ENCODE assay signal across 28 cellular contexts in genomic region chr18:9890957-9891356, GRCh38. TPM values are rescaled to one million over a fixed set of nuclear protein-coding genes. Genes with fewer than 3 reads are reported as not detected.
"Had no signal": no experiment of that assay in that cellular context is flagged by ENCODE, and none has a peak within 500 bp of the region (broad histone marks: within the 10 kb centered on the region; RNA-seq: fewer than 3 reads in every experiment).

No MANE protein-coding gene starts in this region.

- H3K27me3 ChIP-seq: colonic mucosa, esophagus squamous epithelium, gastrocnemius medialis, heart right ventricle, left lung had no signal

- DNase-seq: colonic mucosa; cortex of kidney; effector CD8-positive, alpha-beta T cell; effector memory CD8-positive, alpha-beta T cell; esophagus squamous epithelium; foreskin melanocyte; gastrocnemius medialis; glutamatergic neuron; head of caudate nucleus; heart right ventricle; hippocampal formation; left cardiac atrium; left lung; left ventricle myocardium superior; lower lobe of right lung; mesenchymal stem cell; mucosa of descending colon; naive B cell; naive thymus-derived CD8-positive, alpha-beta T cell had no signal

- H3K4me3 ChIP-seq: colonic mucosa, esophagus squamous epithelium, gastrocnemius medialis, heart right ventricle, left lung, lower lobe of right lung, mucosa of descending colon had no signal

- FAIRE-seq: endothelial cell of umbilical vein, islet of Langerhans, keratinocyte had no signal

- H3K4me1 ChIP-seq: colonic mucosa, gastrocnemius medialis, left lung, lower lobe of right lung had no signal

- ATAC-seq: effector memory CD8-positive, alpha-beta T cell; gastrocnemius medialis; heart right ventricle; left lung; left ventricle myocardium superior; lower lobe of right lung; mucosa of descending colon; naive thymus-derived CD8-positive, alpha-beta T cell had no signal

- H3K9me3 ChIP-seq: colonic mucosa, esophagus squamous epithelium, gastrocnemius medialis, heart right ventricle, left lung, lower lobe of right lung, mucosa of descending colon had no signal

- H3K27ac ChIP-seq: colonic mucosa, esophagus squamous epithelium, gastrocnemius medialis, heart right ventricle, left lung, lower lobe of right lung had no signal

- H3K36me3 ChIP-seq: colonic mucosa, esophagus squamous epithelium, gastrocnemius medialis, heart right ventricle, left lung, lower lobe of right lung had no signal

RNA-seq across cellular contexts. Expression of gene TXNDC2, which starts 5.2 kb away (rescaled TPM):
- total RNA-seq: colonic mucosa; endothelial cell of umbilical vein; epithelial cell of proximal tubule; esophagus mucosa; gastrocnemius medialis; glomerular endothelial cell; kidney epithelial cell; left ventricle myocardium superior; mesothelial cell of epicardium; myocyte; naive thymus-derived CD8-positive, alpha-beta T cell had no signal
- polyA plus RNA-seq: keratinocyte; naive thymus-derived CD8-positive, alpha-beta T cell had no signal
